In the genomic region with DNA sequence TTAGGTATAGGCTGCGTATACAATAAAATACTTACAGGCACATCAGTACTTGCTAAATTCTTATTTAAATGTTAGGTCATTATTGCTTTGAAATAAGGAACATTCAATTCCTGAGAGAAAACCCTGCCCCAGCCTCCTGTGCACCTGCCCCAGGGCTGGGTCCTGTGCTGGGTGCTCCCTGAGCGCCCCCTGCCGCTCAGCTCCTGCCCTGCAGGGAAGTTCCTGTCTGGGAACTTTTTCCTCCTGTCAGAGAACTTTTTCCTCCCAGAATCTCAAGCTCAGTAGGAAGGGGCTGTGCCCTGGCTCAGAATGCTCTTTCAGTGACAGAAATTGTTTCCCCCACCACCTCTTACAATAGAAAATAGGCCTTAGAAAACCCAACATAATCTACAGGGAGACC, we compare ENCODE assay signal across 11 cellular contexts.
DNase-seq lines count a peak whose midpoint lies in the region; ATAC-seq, FAIRE-seq and TF ChIP-seq lines count a peak whose summit lies in the region.
"Had no signal": no experiment of that assay in that cellular context is flagged by ENCODE, and none has a peak within 500 bp of the region (broad histone marks: within the 10 kb centered on the region; RNA-seq: fewer than 3 reads in every experiment).

No MANE protein-coding gene starts in this region.

- H3K27ac ChIP-seq in VCaP (no peak overlapping the region; the same call in 1 of the 2 replicates), left lung (no peak overlapping the region), hepatocyte (no peak overlapping the region)
- H3K27ac ChIP-seq: sigmoid colon, SJCRH30 had no signal

- TF ChIP-seq CTCF in HFF-Myc (IDR thresholded peaks at IDR 0.05; ENCODE audit: low read depth, low read length, missing control alignments) (peak; percentile 19), VCaP (conservative IDR thresholded peaks at IDR 0.05) (peak; percentile 92), left lung (IDR thresholded peaks at IDR 0.05) (peak; percentile 42), hepatocyte (IDR thresholded peaks at IDR 0.05; ENCODE audit: poor library complexity) (no peak)

- H3K36me3 ChIP-seq in left lung = no peaks in the 10 kb centered on the region
- H3K36me3 ChIP-seq in hepatocyte (replicated peaks; ENCODE audit: insufficient read depth, low read depth) = no peaks in the 10 kb centered on the region
- H3K36me3 ChIP-seq: sigmoid colon, SJCRH30 had no signal

- 39% methylated on average over 3 of the region's 3 CpGs for WGBS in hepatocyte (ENCODE audit: low lambda C conversion rate, missing lambda C conversion rate)

- H3K9me3 ChIP-seq in left lung (no peaks in the 10 kb centered on the region), hepatocyte (ENCODE audit: low read depth) (no peaks in the 10 kb centered on the region)
- H3K9me3 ChIP-seq: sigmoid colon, SJCRH30 had no signal

- H4K20me1 ChIP-seq in hepatocyte (ENCODE audit: insufficient read depth, poor library complexity, severe bottlenecking) = no peaks in the 10 kb centered on the region

- H3K9me2 ChIP-seq in hepatocyte (replicated peaks; ENCODE audit: insufficient read depth) = no peaks in the 10 kb centered on the region

- intact Hi-C loops in left lung (cut with DNase I) = no loop called here

- no peak for FAIRE-seq in GM12892 (lab: Jason Lieb, UNC)
- FAIRE-seq: bronchial epithelial cell had no signal

- H3K79me2 ChIP-seq in hepatocyte = no peaks in the 10 kb centered on the region

- no peak overlapping the region for H3K4me2 ChIP-seq in hepatocyte

- no peak for TF ChIP-seq POLR2A in GM12892 (IDR thresholded peaks at IDR 0.05; ENCODE audit: low read depth, low read length)

- DNase-seq in COLO668 (lab: John Stamatoyannopoulos, UW; ENCODE audit: unreplicated experiment) = peak; percentile 47
- DNase-seq in HFF-Myc (ENCODE audit: extremely low read depth, low read depth) = no peak
- DNase-seq in left lung = no peak
- no peak for DNase-seq in GM12892 (ENCODE audit: insufficient read length)
- no peak for DNase-seq in cerebellar cortex (ENCODE audit: low spot score)
- DNase-seq in hepatocyte (ENCODE audit: low spot score) = no peak
- DNase-seq: sigmoid colon had no signal

- H3K4me3 ChIP-seq in HFF-Myc (replicated peaks; ENCODE audit: low read depth, low read length) (no peak overlapping the region), left lung (no peak overlapping the region), hepatocyte (no peak overlapping the region)
- H3K4me3 ChIP-seq: sigmoid colon, SJCRH30 had no signal

- H3K4me1 ChIP-seq in left lung (no peaks in the 10 kb centered on the region), hepatocyte (ENCODE audit: insufficient read depth) (no peaks in the 10 kb centered on the region)
- H3K4me1 ChIP-seq: sigmoid colon, SJCRH30 had no signal

- peaks cover 0 to 29% of the 10 kb centered on the region in 2 donors for H3K27me3 ChIP-seq in left lung
- H3K27me3 ChIP-seq in hepatocyte = no peaks in the 10 kb centered on the region
- H3K27me3 ChIP-seq: sigmoid colon had no signal

- ATAC-seq in left lung (peak; percentile 58), HG03432 (IDR thresholded peaks at IDR 0.05; ENCODE audit: unreplicated experiment) (no peak)

- H2AFZ ChIP-seq in hepatocyte = no peak overlapping the region
